2 cellular contexts compared by ENCODE assay signal in genomic region chr10:93190377-93190776, GRCh38.
TF ChIP-seq lines count a peak whose summit lies in the region.

No MANE protein-coding gene starts in this region.

TF ChIP-seq in HepG2, 621 proteins besides CTCF, POLR2A, EP300 and RAD21:
- TF ChIP-seq ZNF672 (CRISPR knock-in tag; IDR thresholded peaks at IDR 0.05), result no peak
- no peak for TF ChIP-seq ZNF773 (CRISPR knock-in tag; IDR thresholded peaks at IDR 0.05; ENCODE audit: borderline replicate concordance)
- no peak for TF ChIP-seq ZBTB46 (CRISPR knock-in tag; IDR thresholded peaks at IDR 0.05; ENCODE audit: borderline replicate concordance)
- TF ChIP-seq, protein P1, sequence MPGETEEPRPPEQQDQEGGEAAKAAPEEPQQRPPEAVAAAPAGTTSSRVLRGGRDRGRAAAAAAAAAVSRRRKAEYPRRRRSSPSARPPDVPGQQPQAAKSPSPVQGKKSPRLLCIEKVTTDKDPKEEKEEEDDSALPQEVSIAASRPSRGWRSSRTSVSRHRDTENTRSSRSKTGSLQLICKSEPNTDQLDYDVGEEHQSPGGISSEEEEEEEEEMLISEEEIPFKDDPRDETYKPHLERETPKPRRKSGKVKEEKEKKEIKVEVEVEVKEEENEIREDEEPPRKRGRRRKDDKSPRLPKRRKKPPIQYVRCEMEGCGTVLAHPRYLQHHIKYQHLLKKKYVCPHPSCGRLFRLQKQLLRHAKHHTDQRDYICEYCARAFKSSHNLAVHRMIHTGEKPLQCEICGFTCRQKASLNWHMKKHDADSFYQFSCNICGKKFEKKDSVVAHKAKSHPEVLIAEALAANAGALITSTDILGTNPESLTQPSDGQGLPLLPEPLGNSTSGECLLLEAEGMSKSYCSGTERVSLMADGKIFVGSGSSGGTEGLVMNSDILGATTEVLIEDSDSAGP (CRISPR knock-in tag; IDR thresholded peaks at IDR 0.05; ENCODE audit: borderline replicate concordance), result no peak
- TF ChIP-seq ZNF292 (CRISPR knock-in tag; IDR thresholded peaks at IDR 0.05; ENCODE audit: borderline replicate concordance, low read depth), result no peak
- TF ChIP-seq BCL6 (CRISPR knock-in tag; IDR thresholded peaks at IDR 0.05), result no peak
- no peak for TF ChIP-seq BHLHE40 (IDR thresholded peaks at IDR 0.05; ENCODE audit: low read length)
- no peak for TF ChIP-seq ZNF276 (CRISPR knock-in tag; IDR thresholded peaks at IDR 0.05; ENCODE audit: low read depth)
- no peak for TF ChIP-seq REST (IDR thresholded peaks at IDR 0.05; ENCODE audit: borderline replicate concordance in 1 of 2, low read depth in 1 of 2, low read length in 2 of 2)
- no peak for TF ChIP-seq ZNF484 (CRISPR knock-in tag; IDR thresholded peaks at IDR 0.05; ENCODE audit: borderline replicate concordance, low read depth)
- TF ChIP-seq SP140L (CRISPR knock-in tag; IDR thresholded peaks at IDR 0.05; ENCODE audit: borderline replicate concordance), result no peak

TF ChIP-seq in SK-N-SH, 30 proteins besides CTCF, POLR2A, EP300 and RAD21:
- no peak for TF ChIP-seq REST (IDR thresholded peaks at IDR 0.05; ENCODE audit: low read depth, low read length)
- no peak for TF ChIP-seq MXI1 (IDR thresholded peaks at IDR 0.05; ENCODE audit: low read depth, low read length)
- no peak for TF ChIP-seq ELF1 (IDR thresholded peaks at IDR 0.05)
- no peak for TF ChIP-seq YY1 (IDR thresholded peaks at IDR 0.05; ENCODE audit: low read depth)
- TF ChIP-seq GABPA (IDR thresholded peaks at IDR 0.05; ENCODE audit: low read depth), result no peak
- TF ChIP-seq SMC3 (IDR thresholded peaks at IDR 0.05; ENCODE audit: low read depth, low read length), result no peak
- no peak for TF ChIP-seq MAX (IDR thresholded peaks at IDR 0.05; ENCODE audit: low read depth)
- no peak for TF ChIP-seq USF2 (IDR thresholded peaks at IDR 0.05; ENCODE audit: borderline replicate concordance, low read depth, low read length)
- TF ChIP-seq TAF1 (IDR thresholded peaks at IDR 0.05; ENCODE audit: borderline replicate concordance, low read depth, low read length), result no peak
